23 cellular contexts compared by ENCODE assay signal in the genomic region with DNA sequence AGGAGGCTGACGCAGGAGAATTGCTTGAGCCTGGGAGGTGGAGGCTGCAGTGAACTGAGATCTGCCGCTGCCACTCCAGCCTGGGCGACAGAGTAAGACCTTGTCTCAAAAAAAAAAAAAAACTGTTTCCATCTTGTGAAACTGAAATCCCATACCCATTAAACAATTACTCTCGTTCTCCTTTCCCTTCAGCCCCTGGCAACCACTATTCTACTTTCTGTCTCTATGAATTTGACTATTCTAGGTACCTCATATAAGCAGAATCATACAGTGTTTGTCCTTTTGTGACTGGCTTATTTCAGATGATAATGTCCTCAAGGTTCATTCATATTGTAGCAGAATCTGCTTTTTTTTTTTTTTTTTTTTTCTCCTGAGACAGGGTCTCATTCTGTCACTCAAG.
"Had no signal": no experiment of that assay in that cellular context is flagged by ENCODE, and none has a peak within 500 bp of the region (broad histone marks: within the 10 kb centered on the region; RNA-seq: fewer than 3 reads in every experiment).

No MANE protein-coding gene starts in this region.

- H3K36me3 ChIP-seq: MG63 had no signal

- H3K27ac Mint-ChIP-seq: T-cell had no signal

- H3K4me2 ChIP-seq: SK-N-SH had no signal

- H3K9me3 Mint-ChIP-seq: T-cell had no signal

- H3K4me3 ChIP-seq: MG63 had no signal

- DNase-seq: KBM-7; MG63; NCI-H1105; NCI-H1417; NCI-H1436 treated with DMSO at 0.1 percent for 48 hours; NCI-H1694; NCI-H187 treated with DMSO at 0.1 percent for 48 hours; NCI-H2029 treated with DMSO at 0.1 percent for 48 hours; NCI-H2171 treated with DMSO at 0.1 percent for 48 hours; NCI-H2227 treated with DMSO at 0.1 percent for 48 hours; NCI-H446; NCI-H510A; NCI-H524 treated with DMSO at 0.1 percent for 48 hours; NCI-H69; NCI-H774; NK-92 treated with Interleukin-12 subunit alpha and Interleukin-12 subunit beta, amount 100 ng/mL, for 24 hours; PC-3; SHP77; SK-N-SH; SW 1271; T-cell had no signal

- H3K27me3 ChIP-seq: MG63 had no signal

- H3K27me3 Mint-ChIP-seq: T-cell had no signal

- H3K9ac ChIP-seq: SK-N-SH had no signal

- H3K4me3 Mint-ChIP-seq: T-cell had no signal

- ATAC-seq: Panc1, PC-3, T-cell had no signal

- H3K9me3 ChIP-seq: MG63, SK-N-SH had no signal

- H3K27ac ChIP-seq: RWPE1 had no signal
